ENCODE assay signal across 10 cellular contexts in the genomic region with DNA sequence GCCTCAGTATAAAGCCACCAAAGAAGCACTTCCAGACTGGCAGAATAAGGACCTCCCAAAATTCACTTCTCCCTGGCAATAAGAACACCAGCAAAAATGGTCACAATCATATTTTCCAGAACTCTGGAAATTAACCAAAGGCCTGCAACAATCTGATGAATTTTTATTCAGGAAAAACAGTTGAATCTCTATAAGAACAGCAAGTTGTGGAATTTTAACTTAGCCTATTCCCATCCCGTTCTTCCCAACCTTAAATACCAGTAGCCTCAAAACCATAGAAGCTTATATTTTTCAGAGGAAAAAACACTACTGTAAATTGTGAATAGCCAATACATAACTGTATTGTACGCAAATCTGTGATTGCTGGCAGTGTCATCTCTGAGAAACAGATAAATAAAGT.
"Had no signal": no experiment of that assay in that cellular context is flagged by ENCODE, and none has a peak within 500 bp of the region (broad histone marks: within the 10 kb centered on the region; RNA-seq: fewer than 3 reads in every experiment).

No MANE protein-coding gene starts in this region.

- H3K4me3 ChIP-seq: GM23338 had no signal

- H3K27ac Mint-ChIP-seq: GM23338, HFFc6 had no signal

- ATAC-seq: GM23338 had no signal

- FAIRE-seq: H1, H54, HTR-8/SVneo had no signal

- H3K4me3 Mint-ChIP-seq: GM23338, H9, HFFc6 had no signal

- H3K4me2 ChIP-seq: GM23338, KMS-11 had no signal

- H3K4me1 Mint-ChIP-seq: GM23338, H9 had no signal

- H2AFZ ChIP-seq: GM23338 had no signal

- DNase-seq: H9, HCEC 1CT, HFFc6, IMR-90, KBM-7 had no signal

- H3K9me3 Mint-ChIP-seq: GM23338, H9, HFFc6 had no signal

- H3K27ac ChIP-seq: KMS-11 had no signal

- H3K9ac ChIP-seq: KMS-11 had no signal
